8 cellular contexts compared by ENCODE assay signal in the genomic region with DNA sequence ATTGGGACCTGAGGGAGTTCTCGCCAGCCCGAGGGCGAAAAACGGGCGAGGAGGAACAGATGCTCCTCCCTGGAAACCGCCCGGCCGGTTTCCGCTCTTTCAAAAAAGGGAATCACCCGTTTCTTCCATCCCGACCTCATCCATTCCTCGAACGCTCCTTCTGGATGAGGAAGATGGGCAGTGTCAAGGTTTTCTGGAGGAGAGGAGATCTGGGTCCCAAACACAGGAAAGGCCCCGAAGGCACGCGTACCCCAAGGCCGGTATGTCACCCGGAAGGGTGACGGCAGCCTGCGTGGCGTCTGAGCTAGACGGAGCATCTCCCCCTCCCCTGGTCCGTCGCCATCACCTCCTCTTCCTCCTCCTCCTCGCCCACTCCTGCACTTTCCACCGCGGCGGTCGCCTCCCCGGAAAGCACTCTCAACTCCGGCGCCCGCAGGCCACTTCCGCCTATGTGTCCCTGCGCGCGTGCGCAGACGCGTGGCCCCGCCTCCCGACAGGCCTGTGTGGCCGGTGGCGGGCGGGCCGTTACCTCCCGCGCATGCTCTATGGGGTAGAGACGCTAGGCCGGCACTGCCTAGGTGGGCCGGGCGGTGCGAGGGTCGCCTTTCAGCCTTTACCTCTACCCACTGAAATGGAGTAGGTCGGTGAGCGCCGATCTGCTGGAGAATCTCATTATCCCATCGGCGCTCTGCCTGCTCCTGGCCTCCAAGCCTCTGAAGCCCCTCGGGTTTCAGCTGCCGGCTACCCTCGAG. TPM values are rescaled to one million over a fixed set of nuclear protein-coding genes. Genes with fewer than 3 reads are reported as not detected.
DNase-seq lines count a peak whose midpoint lies in the region; ATAC-seq, FAIRE-seq and TF ChIP-seq lines count a peak whose summit lies in the region.

Gene SLC35B3 (minus strand): TSS at position 453 of the 752 bp plus-strand sequence.

- peaks cover 36% of the 10 kb centered on the region for H3K36me3 Mint-ChIP-seq in Caco-2 (ENCODE audit: insufficient read depth, unreplicated experiment)
- H3K36me3 Mint-ChIP-seq in activated CD8-positive, alpha-beta memory T cell treated with anti-CD3 and anti-CD28 coated beads, Interleukin-2, amount 10 ng/mL, durations not matched to agents 7 days and 5 days: peaks cover 23% of the 10 kb centered on the region

- H3K4me2 ChIP-seq in H1 (ENCODE audit: insufficient read depth in 1 of 2, low read depth in 2 of 2, low read length in 2 of 2) (peak within 1 kb of the TSS; percentile 75 to 87), mesenchymal stem cell (ENCODE audit: low read length, poor library complexity, severe bottlenecking) (peak within 1 kb of the TSS; percentile 87)

- H4K20me1 ChIP-seq in H1 (replicated peaks in 1 of 2; ENCODE audit: control insufficient read depth in 1 of 2, insufficient read depth in 2 of 2, low read length in 2 of 2): no peaks in the 10 kb centered on the region

- ATAC-seq in GM21390 (IDR thresholded peaks at IDR 0.05; ENCODE audit: unreplicated experiment): peak; percentile 96
- peak; percentile 97 for ATAC-seq in activated CD8-positive, alpha-beta memory T cell treated with anti-CD3 and anti-CD28 coated beads, Interleukin-2, amount 10 ng/mL, durations not matched to agents 7 days and 5 days

- H3K27ac ChIP-seq in H1 (ENCODE audit: low read depth, low read length) (peak within 1 kb of the TSS; percentile 63), mesenchymal stem cell (ENCODE audit: low read length, poor library complexity, severe bottlenecking) (peak within 1 kb of the TSS; percentile 87)

- TF ChIP-seq CTCF in Caco-2 (IDR thresholded peaks at IDR 0.05; ENCODE audit: insufficient read depth in 1 of 2, low read depth in 1 of 2, low read length in 1 of 2, severe bottlenecking in 1 of 2, unreplicated experiment in 1 of 2) (no peak), H1 (IDR thresholded peaks at IDR 0.05; ENCODE audit: control extremely low read depth in 1 of 3, insufficient read depth in 1 of 3, low read depth in 1 of 3, low read length in 3 of 3) (no peak)

- H2BK120ac ChIP-seq in H1 (replicated peaks; ENCODE audit: low read depth, low read length) (no peak within 1 kb of the TSS), mesenchymal stem cell (ENCODE audit: low read depth, low read length) (peak within 1 kb of the TSS; percentile 65)

- H3K56ac ChIP-seq in H1 (replicated peaks; ENCODE audit: insufficient read length, low read depth, low read length): peak within 1 kb of the TSS; percentile 49

- intact Hi-C loops in Caco-2 (cut with micrococcal nuclease; ENCODE audit: unreplicated experiment): loop anchor here (1.0 kb wide), 1 partner anchor 11 kb away; no protein-coding TSS in a partner anchor

- H3K4me3 ChIP-seq in Caco-2 (ENCODE audit: low read depth, low read length): peak within 1 kb of the TSS; percentile 100
- peak within 1 kb of the TSS; percentile 86 to 98 (median 96) for H3K4me3 ChIP-seq in H1 (ENCODE audit: extremely low read depth in 1 of 4, insufficient read depth in 2 of 4, low read depth in 3 of 4, low read length in 4 of 4)
- H3K4me3 ChIP-seq in mesenchymal stem cell (ENCODE audit: insufficient read depth in 1 of 2, low read depth in 1 of 2, low read length in 2 of 2): peak within 1 kb of the TSS; percentile 90 to 99

- H3K14ac ChIP-seq in H1 (ENCODE audit: insufficient read length) (peak within 1 kb of the TSS; percentile 70), mesenchymal stem cell (ENCODE audit: low read length in 2 of 2) (peak within 1 kb of the TSS in 1 of 2 experiments; percentile 84)

- peak; percentile 80 to 87 for TF ChIP-seq POLR2A in H1 (IDR thresholded peaks at IDR 0.05; ENCODE audit: control extremely low read depth in 1 of 2, low read depth in 2 of 2, low read length in 2 of 2)

- H2BK12ac ChIP-seq in H1 (ENCODE audit: low read depth, low read length) (no peak within 1 kb of the TSS; the same call in 1 of the 2 replicates), mesenchymal stem cell (ENCODE audit: low read length in 2 of 2) (no peak within 1 kb of the TSS)

- H2AFZ ChIP-seq in H1 (ENCODE audit: low read length): peak within 1 kb of the TSS; percentile 96
- H2AFZ ChIP-seq in mesenchymal stem cell (ENCODE audit: low read depth, low read length): peak within 1 kb of the TSS; percentile 88

- H3K4me1 Mint-ChIP-seq in Caco-2 (ENCODE audit: low read depth, unreplicated experiment): peaks cover 48% of the 10 kb centered on the region
- H3K4me1 Mint-ChIP-seq in activated CD8-positive, alpha-beta memory T cell treated with anti-CD3 and anti-CD28 coated beads, Interleukin-2, amount 10 ng/mL, durations not matched to agents 7 days and 5 days: peaks cover 31% of the 10 kb centered on the region

- no peak within 1 kb of the TSS for H3K23ac ChIP-seq in H1 (ENCODE audit: insufficient read length)
- H3K23ac ChIP-seq in mesenchymal stem cell (ENCODE audit: low read length in 2 of 2): peak within 1 kb of the TSS in 1 of 2 experiments; percentile 72

- TSS peak; percentile 51 for BruUV-seq in Caco-2 (replicated peaks; lab: Mats Ljungman, UMichigan)

- H2AK5ac ChIP-seq in H1 (ENCODE audit: low read depth, low read length) (no peak within 1 kb of the TSS), mesenchymal stem cell (ENCODE audit: low read length, severe bottlenecking) (peak within 1 kb of the TSS; percentile 84)

- peaks cover 4% of the 10 kb centered on the region; the same call in 1 of the 2 replicates for H3K23me2 ChIP-seq in H1 (ENCODE audit: low read depth, low read length)

- FAIRE-seq in H1 (lab: Jason Lieb, UNC): no peak

- peak within 1 kb of the TSS; percentile 90 for H3K4me3 Mint-ChIP-seq in Caco-2 (ENCODE audit: unreplicated experiment)
- H3K4me3 Mint-ChIP-seq in activated CD8-positive, alpha-beta memory T cell treated with anti-CD3 and anti-CD28 coated beads, Interleukin-2, amount 10 ng/mL, durations not matched to agents 7 days and 5 days: peak within 1 kb of the TSS; percentile 91

- no peaks in the 10 kb centered on the region for H3K27me3 ChIP-seq in Caco-2 (replicated peaks; ENCODE audit: control insufficient read depth, insufficient read depth, low read length)
- H3K27me3 ChIP-seq in H1 (replicated peaks in 1 of 4; ENCODE audit: control insufficient read depth in 3 of 4, extremely low read depth in 1 of 4, insufficient read depth in 3 of 4, low read length in 3 of 4): no peaks in the 10 kb centered on the region; a peak in 1 of 7 replicates
- H3K27me3 ChIP-seq in mesenchymal stem cell (ENCODE audit: control insufficient read depth in 1 of 2, insufficient read depth in 1 of 2, low read length in 2 of 2): no peaks in the 10 kb centered on the region

- H3K27ac Mint-ChIP-seq in Caco-2 (ENCODE audit: unreplicated experiment): peak within 1 kb of the TSS; percentile 89
- peak within 1 kb of the TSS; percentile 96 for H3K27ac Mint-ChIP-seq in activated CD8-positive, alpha-beta memory T cell treated with anti-CD3 and anti-CD28 coated beads, Interleukin-2, amount 10 ng/mL, durations not matched to agents 7 days and 5 days

- H3K9ac ChIP-seq in H1 (replicated peaks in 1 of 4; ENCODE audit: extremely low read depth in 1 of 4, low read depth in 3 of 4, low read length in 3 of 4): peak within 1 kb of the TSS; percentile 35 to 87 (median 78)
- peak within 1 kb of the TSS; percentile 99 for H3K9ac ChIP-seq in mesenchymal stem cell (ENCODE audit: low read length)

- H4K8ac ChIP-seq in H1 (ENCODE audit: extremely low read depth, insufficient read depth, low read length) (peak within 1 kb of the TSS; percentile 96), mesenchymal stem cell (ENCODE audit: low read length) (peak within 1 kb of the TSS; percentile 100)

- H4K91ac ChIP-seq in H1 (replicated peaks; ENCODE audit: insufficient read length, low read length): peak within 1 kb of the TSS; percentile 61
- H4K91ac ChIP-seq in mesenchymal stem cell (ENCODE audit: low read length): peak within 1 kb of the TSS; percentile 99

- H3K9me3 Mint-ChIP-seq in Caco-2 (ENCODE audit: unreplicated experiment): no peaks in the 10 kb centered on the region
- H3K9me3 Mint-ChIP-seq in activated CD8-positive, alpha-beta memory T cell treated with anti-CD3 and anti-CD28 coated beads, Interleukin-2, amount 10 ng/mL, durations not matched to agents 7 days and 5 days (ENCODE audit: low read depth): no peaks in the 10 kb centered on the region

- TF ChIP-seq RAD21 in H1 (IDR thresholded peaks at IDR 0.05 in 1 of 2, conservative IDR thresholded peaks at IDR 0.05 in 1 of 2; ENCODE audit: low read depth in 2 of 2, low read length in 2 of 2): no peak; a peak in 1 of 4 replicates

- H2BK5ac ChIP-seq in H1 (ENCODE audit: low read depth, low read length) (peak within 1 kb of the TSS; percentile 92), mesenchymal stem cell (ENCODE audit: low read depth, low read length, poor library complexity, severe bottlenecking) (peak within 1 kb of the TSS; percentile 69)

- POLR2A ChIA-PET in Caco-2 (lab: Charles Lee) (interaction anchor here (0.5 kb wide), 1 partner anchor 48 kb away, joined by 4 read pairs; no protein-coding TSS in a partner anchor), H1 (lab: Charles Lee; ENCODE audit: partially characterized antibody) (no interaction called here)

- H3K79me1 ChIP-seq in H1 (ENCODE audit: low read depth, low read length): no peaks in the 10 kb centered on the region
- peaks cover 11% of the 10 kb centered on the region for H3K79me1 ChIP-seq in mesenchymal stem cell (replicated peaks; ENCODE audit: low read length, poor library complexity, severe bottlenecking)

- WGBS in H1 (ENCODE audit: extremely low coverage in 1 of 2, insufficient coverage in 1 of 2, insufficient read length in 1 of 2, insufficient replicate concordance in 2 of 2, low coverage in 1 of 2, low lambda C conversion rate in 2 of 2, missing lambda C conversion rate in 1 of 2), 2 experiments: 2% methylated on average over 62 of the region's 62 CpGs; no CpG with 5 or more reads in 1 of the 2 experiments
- 1% methylated on average over 54 of the region's 62 CpGs for WGBS in mesenchymal stem cell

- CTCF ChIA-PET in Caco-2 (lab: Charles Lee): no interaction called here
- CTCF ChIA-PET in activated CD8-positive, alpha-beta memory T cell treated with anti-CD3 and anti-CD28 coated beads, Interleukin-2, amount 10 ng/mL, durations not matched to agents 7 days and 5 days (lab: Charles Lee): no interaction called here
- CTCF ChIA-PET in H1 (lab: Charles Lee; ENCODE audit: partially characterized antibody): interaction anchor here (2.5 kb wide), 1 partner anchor 304 kb away, joined by 9 read pairs; no protein-coding TSS in a partner anchor

- peak; percentile 94 to 98 for DNase-seq in Caco-2
- DNase-seq in HUDEP-2 (lab: John Stamatoyannopoulos, UW; ENCODE audit: unreplicated experiment in 76 of 76): peak in 75 of 76 experiments; percentile 54 to 97 (median 93)
- DNase-seq in NOMO-1 treated with dmso at 0.1 percent for 144 hours (lab: John Stamatoyannopoulos, UW; ENCODE audit: unreplicated experiment): peak; percentile 65
- DNase-seq in activated CD8-positive, alpha-beta memory T cell treated with anti-CD3 and anti-CD28 coated beads, Interleukin-2, amount 10 ng/mL, durations not matched to agents 7 days and 5 days: peak; percentile 97
- peak; percentile 67 to 97 for DNase-seq in H1 (ENCODE audit: low read depth in 1 of 2, low spot score in 2 of 2)
- peak; percentile 91 for DNase-seq in mesenchymal stem cell
- peak; percentile 96 for DNase-seq in stimulated activated CD8-positive, alpha-beta memory T cell treated with anti-CD3 and anti-CD28 coated beads, Interleukin-12 subunit alpha, Interleukin-12 subunit beta, amount 100 ng/mL, for 24 hours (ENCODE audit: extremely low read depth)

- H3K18ac ChIP-seq in H1 (ENCODE audit: extremely low read depth, low read length): peak within 1 kb of the TSS; percentile 89
- peak within 1 kb of the TSS; percentile 97 to 98 for H3K18ac ChIP-seq in mesenchymal stem cell (ENCODE audit: low read depth in 1 of 2, low read length in 2 of 2)

- peaks cover 0 to 25% of the 10 kb centered on the region in 2 experiments; a peak in 3 of 4 replicates for H3K79me2 ChIP-seq in H1 (ENCODE audit: control insufficient read depth in 1 of 2, insufficient read depth in 2 of 2, low read length in 2 of 2)

- H2BK20ac ChIP-seq in H1 (ENCODE audit: low read length): no peak within 1 kb of the TSS

- H3K4me1 ChIP-seq in Caco-2 (peaks cover 49% of the 10 kb centered on the region), H1 (replicated peaks in 1 of 4; ENCODE audit: control insufficient read depth in 3 of 4, insufficient read depth in 4 of 4, low read length in 3 of 4) (peaks cover 0 to 1% (median 0%) of the 10 kb centered on the region in 4 experiments; a peak in 3 of 7 replicates), mesenchymal stem cell (ENCODE audit: control insufficient read depth, insufficient read depth, low read depth, low read length) (peaks cover 2% of the 10 kb centered on the region)

- H3K36me3 ChIP-seq in Caco-2 (ENCODE audit: control insufficient read depth, insufficient read depth, low read length) (no peaks in the 10 kb centered on the region; the same call in 1 of the 2 replicates), H1 (ENCODE audit: control insufficient read depth in 2 of 4, insufficient read depth in 4 of 4, low read length in 3 of 4) (no peaks in the 10 kb centered on the region), mesenchymal stem cell (ENCODE audit: control insufficient read depth in 1 of 2, insufficient read depth in 2 of 2, low read depth in 1 of 2, low read length in 2 of 2) (peaks cover 0 to 7% of the 10 kb centered on the region in 2 experiments)

- H3K4ac ChIP-seq in H1 (replicated peaks; ENCODE audit: insufficient read length, low read depth, low read length) (peak within 1 kb of the TSS; percentile 79), mesenchymal stem cell (ENCODE audit: low read depth in 1 of 2, low read length in 2 of 2) (peak within 1 kb of the TSS; percentile 83 to 97)

- H4K5ac ChIP-seq in H1 (ENCODE audit: insufficient read length, low read depth, low read length): peak within 1 kb of the TSS; percentile 78

- TF ChIP-seq EP300 in H1 (IDR thresholded peaks at IDR 0.05; ENCODE audit: borderline replicate concordance in 1 of 2, low read depth in 2 of 2, low read length in 2 of 2): no peak

- H3K9me3 ChIP-seq in Caco-2 (no peaks in the 10 kb centered on the region), H1 (ENCODE audit: insufficient read depth in 2 of 2, low read depth in 1 of 2, low read length in 1 of 2) (no peaks in the 10 kb centered on the region), mesenchymal stem cell (ENCODE audit: control insufficient read depth, low read length) (no peaks in the 10 kb centered on the region)

- no peaks in the 10 kb centered on the region for H3K27me3 Mint-ChIP-seq in Caco-2 (ENCODE audit: insufficient read depth, unreplicated experiment)
- H3K27me3 Mint-ChIP-seq in activated CD8-positive, alpha-beta memory T cell treated with anti-CD3 and anti-CD28 coated beads, Interleukin-2, amount 10 ng/mL, durations not matched to agents 7 days and 5 days: no peaks in the 10 kb centered on the region

- H2BK15ac ChIP-seq in H1 (ENCODE audit: low read length) (0 out of 2 replicates have a peak within 1 kb of the TSS, but pooled peaks have one; percentile 84), mesenchymal stem cell (ENCODE audit: low read depth, poor library complexity, severe bottlenecking) (peak within 1 kb of the TSS; percentile 57)

RNA-seq across cellular contexts. Expression of gene SLC35B3, which starts in this region (rescaled TPM):
- total RNA-seq in Caco-2 (2022): 38.7 and 41.3 TPM in 2 replicates
- total RNA-seq in activated CD8-positive, alpha-beta memory T cell treated with anti-CD3 and anti-CD28 coated beads, Interleukin-2, amount 10 ng/mL, durations not matched to agents 7 days and 5 days: 1 to 10 TPM; 7.0 to 8.8 TPM
- total RNA-seq in H1 (2021; fragmentation: NEBNext Ultra II Directional; extraction: Animal tissue kit (Norgen Biotek cat#: 25700)): 9.8 TPM in 2 replicates
- polyA plus RNA-seq in H1 (2011; rRNA removed): 3.3 and 5.5 TPM in 2 replicates
- polyA plus RNA-seq in H1 (2011; cell fraction: cytosol; rRNA removed): 6.8 TPM
- 4.1 TPM for polyA plus RNA-seq in H1 (2011; cell fraction: nucleus; rRNA removed)
- polyA plus RNA-seq in H1 (2012, experiment 1 of 2): 6.1 to 8.9 TPM (median 7.7 TPM) in 4 replicates
- 1.1 TPM for polyA plus RNA-seq in H1 (2012, experiment 2 of 2)
- 10.0 TPM for polyA plus RNA-seq in H1 (2013, experiment 1 of 2)
- 9.9 TPM for polyA plus RNA-seq in H1 (2013, experiment 2 of 2)
- 3.6 and 4.7 TPM in 2 replicates for polyA minus RNA-seq in H1 (2011; rRNA and poly(A)+ RNA removed)
- polyA minus RNA-seq in H1 (2011; cell fraction: cytosol; rRNA and poly(A)+ RNA removed): 4.0 TPM
- 5.4 TPM for polyA minus RNA-seq in H1 (2011; cell fraction: nucleus; rRNA and poly(A)+ RNA removed)
- polyA plus RNA-seq in mesenchymal stem cell (2013, experiment 1 of 2): 27.9 TPM
- polyA plus RNA-seq in mesenchymal stem cell (2013, experiment 2 of 2): 27.9 TPM

Comparison
In these comparisons a context has a peak if more than half of its experiments do, and no peak if none do; other contexts are left out.
1. Peak in every context shown above with its lines: DNase-seq, ATAC-seq, H3K4me3 ChIP-seq and H3K27ac ChIP-seq.